In genomic region chr2:231038483-231039293, GRCh38 we compare ENCODE assay signal across 12 cellular contexts. TPM values are rescaled to one million over a fixed set of nuclear protein-coding genes. Genes with fewer than 3 reads are reported as not detected.
DNase-seq lines count a peak whose midpoint lies in the region; ATAC-seq and TF ChIP-seq lines count a peak whose summit lies in the region.
"Had no signal": no experiment of that assay in that cellular context is flagged by ENCODE, and none has a peak within 500 bp of the region (broad histone marks: within the 10 kb centered on the region; RNA-seq: fewer than 3 reads in every experiment).

No MANE protein-coding gene starts in this region.

- H2BK120ac ChIP-seq in H9 (ENCODE audit: low read depth, low read length, poor library complexity, severe bottlenecking), result no peak overlapping the region

- H4K91ac ChIP-seq in H9 (ENCODE audit: insufficient read length, low read depth, low read length), result no peak overlapping the region

- TF ChIP-seq CTCF in H9 (conservative IDR thresholded peaks at IDR 0.05), result no peak
- no peak for TF ChIP-seq CTCF in activated CD8-positive, alpha-beta T cell treated with anti-CD3 and anti-CD28 coated beads for 36 hours (IDR thresholded peaks at IDR 0.05)
- TF ChIP-seq CTCF in retinal pigment epithelial cell (conservative IDR thresholded peaks at IDR 0.05; ENCODE audit: low read depth, low read length), result no peak

- no peaks in the 10 kb centered on the region for H3K79me2 ChIP-seq in H9 (ENCODE audit: insufficient read depth, low read length)

- H4K8ac ChIP-seq in H9 (replicated peaks; ENCODE audit: insufficient read length, low read depth, low read length), result no peak overlapping the region

- no peaks in the 10 kb centered on the region for H3K79me1 ChIP-seq in H9 (ENCODE audit: insufficient read depth, low read depth, low read length, poor library complexity, severe bottlenecking)

- no peak overlapping the region for H3K56ac ChIP-seq in H9 (ENCODE audit: insufficient read length, low read depth, low read length)

- CTCF ChIA-PET in activated CD8-positive, alpha-beta T cell treated with anti-CD3 and anti-CD28 coated beads for 36 hours (lab: Charles Lee), result interaction anchor here (1.3 to 3.1 kb wide), 2 partner anchors 14 to 19 kb away, joined by 3 to 13 read pairs; no protein-coding TSS in a partner anchor

- no peak overlapping the region for H2BK5ac ChIP-seq in H9 (ENCODE audit: insufficient read length, low read length)

- H2BK20ac ChIP-seq in H9 (ENCODE audit: low read depth, low read length, poor library complexity, severe bottlenecking), result no peak overlapping the region

- no peaks in the 10 kb centered on the region for H3K36me3 Mint-ChIP-seq in H9 (ENCODE audit: insufficient read depth in 1 of 3, low read depth in 3 of 3)
- H3K36me3 Mint-ChIP-seq in activated CD8-positive, alpha-beta T cell treated with anti-CD3 and anti-CD28 coated beads for 36 hours (ENCODE audit: low read depth), result no peaks in the 10 kb centered on the region

- no peak overlapping the region for H2BK15ac ChIP-seq in H9 (ENCODE audit: low read depth, low read length)

- no peak overlapping the region for H3K27ac Mint-ChIP-seq in H9
- H3K27ac Mint-ChIP-seq in activated CD8-positive, alpha-beta T cell treated with anti-CD3 and anti-CD28 coated beads for 36 hours, result no peak overlapping the region

- H2AK5ac ChIP-seq in H9 (ENCODE audit: insufficient read length, low read length), result no peak overlapping the region

- H3T11ph ChIP-seq in H9 (ENCODE audit: low read length), result no peak overlapping the region

- no peaks in the 10 kb centered on the region for H3K36me3 ChIP-seq in iPS-20b (ENCODE audit: insufficient read depth, low read depth, low read length)

- peaks cover 75% of the 10 kb centered on the region for H3K27me3 Mint-ChIP-seq in H9 (ENCODE audit: low read depth)
- peaks cover 55% of the 10 kb centered on the region for H3K27me3 Mint-ChIP-seq in activated CD8-positive, alpha-beta T cell treated with anti-CD3 and anti-CD28 coated beads for 36 hours

- intact Hi-C loops in activated CD8-positive, alpha-beta T cell treated with anti-CD3 and anti-CD28 coated beads for 36 hours (cut with micrococcal nuclease), result no loop called here

- H3K14ac ChIP-seq in H9 (ENCODE audit: insufficient read depth, low read length), result no peak overlapping the region; the same call in 1 of the 2 replicates

- peak overlapping the region; percentile 78 for H3K4me2 ChIP-seq in H9 (ENCODE audit: insufficient read depth, insufficient read length, low read length)

- H3K27me3 ChIP-seq in H9 (ENCODE audit: insufficient read depth, low read length) (peaks cover 25% of the 10 kb centered on the region), iPS-20b (ENCODE audit: insufficient read depth, low read length) (peaks cover 57% of the 10 kb centered on the region)

- H3K9ac ChIP-seq in H9 (ENCODE audit: extremely low read depth, insufficient read length, low read length) (no peak overlapping the region), iPS-20b (ENCODE audit: low read depth, low read length) (no peak overlapping the region)

- H3K18ac ChIP-seq in H9 (ENCODE audit: insufficient read length, low read depth, low read length), result no peak overlapping the region

- no CpG with 5 or more reads among the region's 21 CpGs for WGBS in H9 (ENCODE audit: extremely low coverage, insufficient read length, low lambda C conversion rate)

- no peak overlapping the region for H4K5ac ChIP-seq in H9 (ENCODE audit: insufficient read length, low read depth, low read length)

- H3K4me3 ChIP-seq in iPS-20b (ENCODE audit: low read length) (peak overlapping the region; percentile 61), retinal pigment epithelial cell (ENCODE audit: low read length) (peak overlapping the region; percentile 37)

- H2BK12ac ChIP-seq in H9 (ENCODE audit: insufficient read length, low read depth, low read length), result no peak overlapping the region

- no peaks in the 10 kb centered on the region for H4K20me1 ChIP-seq in H9 (ENCODE audit: control insufficient read depth, insufficient read depth, insufficient read length)

- H2AFZ ChIP-seq in H9 (ENCODE audit: low read length), result no peak overlapping the region

- H3K23me2 ChIP-seq in H9 (ENCODE audit: insufficient read length, low read depth, low read length, poor library complexity, severe bottlenecking), result peaks cover 10% of the 10 kb centered on the region

- POLR2A ChIA-PET in activated CD8-positive, alpha-beta T cell treated with anti-CD3 and anti-CD28 coated beads for 36 hours (lab: Charles Lee), result no interaction called here

- no peaks in the 10 kb centered on the region for H3K9me3 ChIP-seq in H9 (ENCODE audit: control insufficient read depth, low read depth, low read length)
- H3K9me3 ChIP-seq in iPS-20b (ENCODE audit: insufficient read depth, low read depth, low read length), result no peaks in the 10 kb centered on the region

- H3K4me1 ChIP-seq in H9 (ENCODE audit: insufficient read depth, low read length) (no peaks in the 10 kb centered on the region; the same call in 1 of the 2 replicates), iPS-20b (ENCODE audit: insufficient read depth, low read length) (no peaks in the 10 kb centered on the region)

- no peak overlapping the region for H3K4ac ChIP-seq in H9 (ENCODE audit: low read depth, low read length)

- peak overlapping the region; percentile 54 to 84 for H3K4me3 Mint-ChIP-seq in H9
- peak overlapping the region; percentile 53 for H3K4me3 Mint-ChIP-seq in activated CD8-positive, alpha-beta T cell treated with anti-CD3 and anti-CD28 coated beads for 36 hours

- no peak overlapping the region for H3K27ac ChIP-seq in H9 (ENCODE audit: insufficient read length, low read depth, low read length)
- no peak overlapping the region for H3K27ac ChIP-seq in iPS-20b (ENCODE audit: low read length)

- H3K23ac ChIP-seq in H9 (ENCODE audit: insufficient read length, low read depth, low read length), result no peak overlapping the region

- no peak for ATAC-seq in activated CD8-positive, alpha-beta T cell treated with anti-CD3 and anti-CD28 coated beads for 36 hours
- ATAC-seq in GM19328 (IDR thresholded peaks at IDR 0.05; ENCODE audit: unreplicated experiment), result no peak
- ATAC-seq: Right ventricle myocardium inferior had no signal

- DNase-seq in H9 (no peak), retinal pigment epithelial cell (ENCODE audit: low read depth) (no peak), medulla oblongata (ENCODE audit: extremely low spot score) (no peak), NCI-H526 treated with DMSO at 0.1 percent for 48 hours (lab: John Stamatoyannopoulos, UW) (no peak)
- no peak for DNase-seq in activated CD8-positive, alpha-beta T cell treated with anti-CD3 and anti-CD28 coated beads for 36 hours
- DNase-seq: central memory CD4-positive, alpha-beta T cell; GDM1; NCI-H2107 had no signal

- no peaks in the 10 kb centered on the region for H3K9me3 Mint-ChIP-seq in H9
- H3K9me3 Mint-ChIP-seq in activated CD8-positive, alpha-beta T cell treated with anti-CD3 and anti-CD28 coated beads for 36 hours, result no peaks in the 10 kb centered on the region

- H3K4me1 Mint-ChIP-seq in H9, result peaks cover 8 to 15% of the 10 kb centered on the region in 2 experiments; a peak in 3 of 4 replicates
- no peaks in the 10 kb centered on the region for H3K4me1 Mint-ChIP-seq in activated CD8-positive, alpha-beta T cell treated with anti-CD3 and anti-CD28 coated beads for 36 hours (ENCODE audit: low read depth)

RNA-seq across cellular contexts. Expression of gene C2orf72, which starts 1.4 kb away (rescaled TPM):
- total RNA-seq in H9 (2021), result 0.77 and 1.0 TPM in 2 replicates
- 1 to 10 TPM; 2.6 to 5.1 TPM for total RNA-seq in activated CD8-positive, alpha-beta T cell treated with anti-CD3 and anti-CD28 coated beads for 36 hours

RNA-seq across cellular contexts. Expression of gene PSMD1, which starts 18.0 kb away (rescaled TPM):
- 166 and 180 TPM in 2 replicates for total RNA-seq in H9 (2021)
- 100 to 1,000 TPM; 106 to 114 TPM for total RNA-seq in activated CD8-positive, alpha-beta T cell treated with anti-CD3 and anti-CD28 coated beads for 36 hours

RNA-seq across cellular contexts. Expression of gene SPATA3, which starts 42.8 kb away (rescaled TPM):
- total RNA-seq in H9 (2021), result not detected in 2 replicates
- under 1 TPM; 0.59 to 0.76 TPM for total RNA-seq in activated CD8-positive, alpha-beta T cell treated with anti-CD3 and anti-CD28 coated beads for 36 hours
- total RNA-seq: HT1080, Right ventricle myocardium inferior had no signal
